22 cellular contexts compared by ENCODE assay signal in the genomic region with DNA sequence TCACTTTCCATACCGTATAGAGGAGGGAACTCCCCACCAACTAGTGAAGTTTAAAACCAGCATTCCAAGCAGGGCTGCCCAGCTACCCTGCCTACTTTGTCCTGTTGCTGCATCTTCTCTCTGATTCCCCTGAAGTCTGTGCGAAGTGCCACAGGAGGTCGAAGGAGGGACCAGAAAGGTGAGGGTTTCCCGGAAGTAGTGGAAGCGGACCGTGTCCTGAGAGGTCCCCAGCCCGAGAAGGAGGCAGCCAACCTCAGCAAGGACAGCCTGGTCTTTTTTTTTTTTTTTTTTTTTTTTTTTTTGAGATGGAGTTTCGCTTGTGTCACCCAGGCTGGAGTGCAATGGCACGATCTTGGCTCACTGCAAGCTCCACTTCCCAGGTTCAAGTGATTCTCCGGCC.
A peak's percentile ranks its signal among the peaks of the same experiment; 100 is the strongest.
DNase-seq lines count a peak whose midpoint lies in the region; ATAC-seq, FAIRE-seq and TF ChIP-seq lines count a peak whose summit lies in the region.
"Had no signal": no experiment of that assay in that cellular context is flagged by ENCODE, and none has a peak within 500 bp of the region (broad histone marks: within the 10 kb centered on the region; RNA-seq: fewer than 3 reads in every experiment).

No MANE protein-coding gene starts in this region.

- no peak for DNase-seq in nephron progenitor cell
- DNase-seq in type B pancreatic cell (ENCODE audit: extremely low spot score, unreplicated experiment) = no peak
- DNase-seq in SHP77 treated with DMSO at 0.1 percent for 48 hours (lab: John Stamatoyannopoulos, UW) = no peak
- no peak for DNase-seq in urothelium cell line (ENCODE audit: low spot score)
- DNase-seq: C1 segment of cervical spinal cord; CD4-positive, alpha-beta memory T cell; COR-L47; DMS153; DND-41; EL; GDM1; H9 had no signal

- H3K4me1 ChIP-seq in BLaER1 (peaks cover 65% of the 10 kb centered on the region), DOHH2 (ENCODE audit: control insufficient read depth, low read length) (peaks cover 56% of the 10 kb centered on the region)

- H3K9ac ChIP-seq in BLaER1 = no peak overlapping the region

- H3K27ac Mint-ChIP-seq in nephron progenitor cell = peak overlapping the region; percentile 29
- H3K27ac Mint-ChIP-seq in type B pancreatic cell = peak overlapping the region; percentile 83
- H3K27ac Mint-ChIP-seq: B cell; CD4-positive, alpha-beta memory T cell; GM23338 had no signal

- H3K27me3 Mint-ChIP-seq in nephron progenitor cell (ENCODE audit: low read depth, poor library complexity) (peaks cover 7% of the 10 kb centered on the region), type B pancreatic cell (no peaks in the 10 kb centered on the region)
- H3K27me3 Mint-ChIP-seq: B cell; CD4-positive, alpha-beta memory T cell had no signal

- peak overlapping the region; percentile 85 for H3K4me2 ChIP-seq in BLaER1
- H3K4me2 ChIP-seq in DOHH2 (ENCODE audit: low read length) = peak overlapping the region; percentile 86
- H3K4me2 ChIP-seq: GM23338 had no signal

- FAIRE-seq in urothelium cell line (lab: Jason Lieb, UNC) = no peak
- FAIRE-seq: A204.1, GM12878, GM18507 had no signal

- H3K27ac ChIP-seq in BLaER1 (no peak overlapping the region; the same call in 1 of the 2 replicates), DOHH2 (ENCODE audit: low read depth, low read length) (peak overlapping the region; percentile 97)
- H3K27ac ChIP-seq: 22Rv1 had no signal

- TF ChIP-seq CTCF in DOHH2 (IDR thresholded peaks at IDR 0.05; ENCODE audit: low read depth, low read length, poor library complexity, severe bottlenecking) (no peak), nephron progenitor cell (IDR thresholded peaks at IDR 0.05) (no peak), type B pancreatic cell (conservative IDR thresholded peaks at IDR 0.05) (no peak)

- H3K27me3 ChIP-seq in BLaER1 (no peaks in the 10 kb centered on the region), DOHH2 (ENCODE audit: control insufficient read depth, low read length) (no peaks in the 10 kb centered on the region)

- H3K36me3 Mint-ChIP-seq in nephron progenitor cell (ENCODE audit: low read depth) (peaks cover 3% of the 10 kb centered on the region), type B pancreatic cell (peaks cover 11% of the 10 kb centered on the region)
- H3K36me3 Mint-ChIP-seq: CD4-positive, alpha-beta memory T cell had no signal

- peaks cover 14% of the 10 kb centered on the region; the same call in 1 of the 2 replicates for H3K36me3 ChIP-seq in BLaER1
- peaks cover 8% of the 10 kb centered on the region for H3K36me3 ChIP-seq in DOHH2 (ENCODE audit: control insufficient read depth, low read length)

- no peaks in the 10 kb centered on the region for H3K9me2 ChIP-seq in DOHH2 (replicated peaks; ENCODE audit: control insufficient read depth, low read length)

- no peaks in the 10 kb centered on the region for H3K9me3 Mint-ChIP-seq in nephron progenitor cell
- peaks cover 3% of the 10 kb centered on the region for H3K9me3 Mint-ChIP-seq in type B pancreatic cell
- H3K9me3 Mint-ChIP-seq: GM23338, H9 had no signal

- peaks cover 54% of the 10 kb centered on the region for H3K4me1 Mint-ChIP-seq in nephron progenitor cell
- peaks cover 53% of the 10 kb centered on the region for H3K4me1 Mint-ChIP-seq in type B pancreatic cell (ENCODE audit: unreplicated experiment)

- no peak for ATAC-seq in GM21529 (IDR thresholded peaks at IDR 0.05; ENCODE audit: unreplicated experiment)
- ATAC-seq: GM12878, GM23338, HCT116 had no signal

- peaks cover 8% of the 10 kb centered on the region for H3K79me2 ChIP-seq in DOHH2 (ENCODE audit: control insufficient read depth, low read length)

- H3K4me3 ChIP-seq in BLaER1 (no peak overlapping the region), DOHH2 (ENCODE audit: low read length) (peak overlapping the region; percentile 65)
- H3K4me3 ChIP-seq: GM12878, GM23338 had no signal

- H3K9me3 ChIP-seq in BLaER1 (no peaks in the 10 kb centered on the region), DOHH2 (ENCODE audit: control insufficient read depth, insufficient read depth, low read length) (no peaks in the 10 kb centered on the region)

- peaks cover 29% of the 10 kb centered on the region for H3F3A ChIP-seq in DOHH2 (ENCODE audit: control insufficient read depth, insufficient read depth)

- H3K4me3 Mint-ChIP-seq in nephron progenitor cell (no peak overlapping the region), type B pancreatic cell (no peak overlapping the region)
- H3K4me3 Mint-ChIP-seq: B cell; CD4-positive, alpha-beta memory T cell; GM23338; H9 had no signal

- H4K20me1 ChIP-seq in BLaER1 (no peaks in the 10 kb centered on the region), DOHH2 (ENCODE audit: control insufficient read depth, insufficient read depth, low read depth, low read length) (no peaks in the 10 kb centered on the region)
